In the genomic region with DNA sequence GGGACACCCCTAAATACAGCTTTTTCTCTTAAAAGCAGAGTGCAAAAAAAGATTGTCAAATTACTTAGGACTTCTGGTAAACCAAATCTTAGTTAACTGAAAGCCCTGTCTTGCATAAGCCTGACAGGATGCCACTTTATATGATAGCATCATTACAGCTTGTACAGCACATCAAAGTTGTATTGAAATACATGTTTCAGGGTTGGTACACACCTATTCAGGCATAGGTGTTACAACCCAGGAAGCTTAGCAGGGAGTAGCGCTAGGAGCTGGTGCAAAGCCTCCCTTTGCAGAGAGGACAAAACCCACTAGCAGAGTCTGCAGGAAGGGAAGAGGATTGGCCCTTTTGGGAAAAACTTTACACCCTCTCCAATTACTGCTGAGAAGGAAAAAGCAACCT, we compare ENCODE assay signal across 1 cellular context.
TF ChIP-seq lines count a peak whose summit lies in the region.

No MANE protein-coding gene starts in this region.

TF ChIP-seq in HepG2, 621 proteins besides CTCF, POLR2A, EP300 and RAD21 (continued from another document):
- TF ChIP-seq, protein P1, sequence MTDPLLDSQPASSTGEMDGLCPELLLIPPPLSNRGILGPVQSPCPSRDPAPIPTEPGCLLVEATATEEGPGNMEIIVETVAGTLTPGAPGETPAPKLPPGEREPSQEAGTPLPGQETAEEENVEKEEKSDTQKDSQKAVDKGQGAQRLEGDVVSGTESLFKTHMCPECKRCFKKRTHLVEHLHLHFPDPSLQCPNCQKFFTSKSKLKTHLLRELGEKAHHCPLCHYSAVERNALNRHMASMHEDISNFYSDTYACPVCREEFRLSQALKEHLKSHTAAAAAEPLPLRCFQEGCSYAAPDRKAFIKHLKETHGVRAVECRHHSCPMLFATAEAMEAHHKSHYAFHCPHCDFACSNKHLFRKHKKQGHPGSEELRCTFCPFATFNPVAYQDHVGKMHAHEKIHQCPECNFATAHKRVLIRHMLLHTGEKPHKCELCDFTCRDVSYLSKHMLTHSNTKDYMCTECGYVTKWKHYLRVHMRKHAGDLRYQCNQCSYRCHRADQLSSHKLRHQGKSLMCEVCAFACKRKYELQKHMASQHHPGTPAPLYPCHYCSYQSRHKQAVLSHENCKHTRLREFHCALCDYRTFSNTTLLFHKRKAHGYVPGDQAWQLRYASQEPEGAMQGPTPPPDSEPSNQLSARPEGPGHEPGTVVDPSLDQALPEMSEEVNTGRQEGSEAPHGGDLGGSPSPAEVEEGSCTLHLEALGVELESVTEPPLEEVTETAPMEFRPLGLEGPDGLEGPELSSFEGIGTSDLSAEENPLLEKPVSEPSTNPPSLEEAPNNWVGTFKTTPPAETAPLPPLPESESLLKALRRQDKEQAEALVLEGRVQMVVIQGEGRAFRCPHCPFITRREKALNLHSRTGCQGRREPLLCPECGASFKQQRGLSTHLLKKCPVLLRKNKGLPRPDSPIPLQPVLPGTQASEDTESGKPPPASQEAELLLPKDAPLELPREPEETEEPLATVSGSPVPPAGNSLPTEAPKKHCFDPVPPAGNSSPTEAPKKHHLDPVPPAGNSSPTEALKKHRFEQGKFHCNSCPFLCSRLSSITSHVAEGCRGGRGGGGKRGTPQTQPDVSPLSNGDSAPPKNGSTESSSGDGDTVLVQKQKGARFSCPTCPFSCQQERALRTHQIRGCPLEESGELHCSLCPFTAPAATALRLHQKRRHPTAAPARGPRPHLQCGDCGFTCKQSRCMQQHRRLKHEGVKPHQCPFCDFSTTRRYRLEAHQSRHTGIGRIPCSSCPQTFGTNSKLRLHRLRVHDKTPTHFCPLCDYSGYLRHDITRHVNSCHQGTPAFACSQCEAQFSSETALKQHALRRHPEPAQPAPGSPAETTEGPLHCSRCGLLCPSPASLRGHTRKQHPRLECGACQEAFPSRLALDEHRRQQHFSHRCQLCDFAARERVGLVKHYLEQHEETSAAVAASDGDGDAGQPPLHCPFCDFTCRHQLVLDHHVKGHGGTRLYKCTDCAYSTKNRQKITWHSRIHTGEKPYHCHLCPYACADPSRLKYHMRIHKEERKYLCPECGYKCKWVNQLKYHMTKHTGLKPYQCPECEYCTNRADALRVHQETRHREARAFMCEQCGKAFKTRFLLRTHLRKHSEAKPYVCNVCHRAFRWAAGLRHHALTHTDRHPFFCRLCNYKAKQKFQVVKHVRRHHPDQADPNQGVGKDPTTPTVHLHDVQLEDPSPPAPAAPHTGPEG (CRISPR knock-in tag; IDR thresholded peaks at IDR 0.05) = no peak
- TF ChIP-seq, protein P2, sequence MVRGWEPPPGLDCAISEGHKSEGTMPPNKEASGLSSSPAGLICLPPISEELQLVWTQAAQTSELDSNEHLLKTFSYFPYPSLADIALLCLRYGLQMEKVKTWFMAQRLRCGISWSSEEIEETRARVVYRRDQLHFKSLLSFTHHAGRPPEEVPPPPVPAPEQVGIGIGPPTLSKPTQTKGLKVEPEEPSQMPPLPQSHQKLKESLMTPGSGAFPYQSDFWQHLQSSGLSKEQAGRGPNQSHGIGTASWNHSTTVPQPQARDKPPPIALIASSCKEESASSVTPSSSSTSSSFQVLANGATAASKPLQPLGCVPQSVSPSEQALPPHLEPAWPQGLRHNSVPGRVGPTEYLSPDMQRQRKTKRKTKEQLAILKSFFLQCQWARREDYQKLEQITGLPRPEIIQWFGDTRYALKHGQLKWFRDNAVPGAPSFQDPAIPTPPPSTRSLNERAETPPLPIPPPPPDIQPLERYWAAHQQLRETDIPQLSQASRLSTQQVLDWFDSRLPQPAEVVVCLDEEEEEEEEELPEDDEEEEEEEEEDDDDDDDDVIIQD (CRISPR knock-in tag; IDR thresholded peaks at IDR 0.05; ENCODE audit: low read depth) = no peak
- no peak for TF ChIP-seq ATRX (CRISPR knock-in tag; IDR thresholded peaks at IDR 0.05; ENCODE audit: borderline replicate concordance)
- TF ChIP-seq, protein P3, sequence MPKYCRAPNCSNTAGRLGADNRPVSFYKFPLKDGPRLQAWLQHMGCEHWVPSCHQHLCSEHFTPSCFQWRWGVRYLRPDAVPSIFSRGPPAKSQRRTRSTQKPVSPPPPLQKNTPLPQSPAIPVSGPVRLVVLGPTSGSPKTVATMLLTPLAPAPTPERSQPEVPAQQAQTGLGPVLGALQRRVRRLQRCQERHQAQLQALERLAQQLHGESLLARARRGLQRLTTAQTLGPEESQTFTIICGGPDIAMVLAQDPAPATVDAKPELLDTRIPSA (CRISPR knock-in tag; IDR thresholded peaks at IDR 0.05; ENCODE audit: borderline replicate concordance) = no peak
- TF ChIP-seq ZNF556 (CRISPR knock-in tag; IDR thresholded peaks at IDR 0.05; ENCODE audit: borderline replicate concordance) = no peak
- no peak for TF ChIP-seq ZNF235 (CRISPR knock-in tag; IDR thresholded peaks at IDR 0.05; ENCODE audit: borderline replicate concordance)
- no peak for TF ChIP-seq ZSCAN29 (CRISPR knock-in tag; conservative IDR thresholded peaks at IDR 0.05)
- no peak for TF ChIP-seq NRL (CRISPR knock-in tag; IDR thresholded peaks at IDR 0.05; ENCODE audit: borderline replicate concordance)
- TF ChIP-seq, protein P4, sequence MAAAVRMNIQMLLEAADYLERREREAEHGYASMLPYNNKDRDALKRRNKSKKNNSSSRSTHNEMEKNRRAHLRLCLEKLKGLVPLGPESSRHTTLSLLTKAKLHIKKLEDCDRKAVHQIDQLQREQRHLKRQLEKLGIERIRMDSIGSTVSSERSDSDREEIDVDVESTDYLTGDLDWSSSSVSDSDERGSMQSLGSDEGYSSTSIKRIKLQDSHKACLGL (CRISPR knock-in tag; IDR thresholded peaks at IDR 0.05) = no peak
- TF ChIP-seq, protein P5, sequence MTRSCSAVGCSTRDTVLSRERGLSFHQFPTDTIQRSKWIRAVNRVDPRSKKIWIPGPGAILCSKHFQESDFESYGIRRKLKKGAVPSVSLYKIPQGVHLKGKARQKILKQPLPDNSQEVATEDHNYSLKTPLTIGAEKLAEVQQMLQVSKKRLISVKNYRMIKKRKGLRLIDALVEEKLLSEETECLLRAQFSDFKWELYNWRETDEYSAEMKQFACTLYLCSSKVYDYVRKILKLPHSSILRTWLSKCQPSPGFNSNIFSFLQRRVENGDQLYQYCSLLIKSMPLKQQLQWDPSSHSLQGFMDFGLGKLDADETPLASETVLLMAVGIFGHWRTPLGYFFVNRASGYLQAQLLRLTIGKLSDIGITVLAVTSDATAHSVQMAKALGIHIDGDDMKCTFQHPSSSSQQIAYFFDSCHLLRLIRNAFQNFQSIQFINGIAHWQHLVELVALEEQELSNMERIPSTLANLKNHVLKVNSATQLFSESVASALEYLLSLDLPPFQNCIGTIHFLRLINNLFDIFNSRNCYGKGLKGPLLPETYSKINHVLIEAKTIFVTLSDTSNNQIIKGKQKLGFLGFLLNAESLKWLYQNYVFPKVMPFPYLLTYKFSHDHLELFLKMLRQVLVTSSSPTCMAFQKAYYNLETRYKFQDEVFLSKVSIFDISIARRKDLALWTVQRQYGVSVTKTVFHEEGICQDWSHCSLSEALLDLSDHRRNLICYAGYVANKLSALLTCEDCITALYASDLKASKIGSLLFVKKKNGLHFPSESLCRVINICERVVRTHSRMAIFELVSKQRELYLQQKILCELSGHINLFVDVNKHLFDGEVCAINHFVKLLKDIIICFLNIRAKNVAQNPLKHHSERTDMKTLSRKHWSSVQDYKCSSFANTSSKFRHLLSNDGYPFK (CRISPR knock-in tag; IDR thresholded peaks at IDR 0.05; ENCODE audit: borderline replicate concordance) = no peak
- TF ChIP-seq ZNF792 (CRISPR knock-in tag; IDR thresholded peaks at IDR 0.05) = no peak
- TF ChIP-seq TRIM24 (CRISPR knock-in tag; IDR thresholded peaks at IDR 0.05) = no peak
- no peak for TF ChIP-seq ZC3H4 (CRISPR knock-in tag; IDR thresholded peaks at IDR 0.05; ENCODE audit: borderline replicate concordance)
- TF ChIP-seq MED13 (CRISPR knock-in tag; IDR thresholded peaks at IDR 0.05) = no peak
- TF ChIP-seq ZNF101 (CRISPR knock-in tag; IDR thresholded peaks at IDR 0.05; ENCODE audit: borderline replicate concordance, low read depth) = no peak
- TF ChIP-seq ZNF569 (CRISPR knock-in tag; IDR thresholded peaks at IDR 0.05; ENCODE audit: borderline replicate concordance) = no peak
